12 cellular contexts compared by ENCODE assay signal in the genomic region with DNA sequence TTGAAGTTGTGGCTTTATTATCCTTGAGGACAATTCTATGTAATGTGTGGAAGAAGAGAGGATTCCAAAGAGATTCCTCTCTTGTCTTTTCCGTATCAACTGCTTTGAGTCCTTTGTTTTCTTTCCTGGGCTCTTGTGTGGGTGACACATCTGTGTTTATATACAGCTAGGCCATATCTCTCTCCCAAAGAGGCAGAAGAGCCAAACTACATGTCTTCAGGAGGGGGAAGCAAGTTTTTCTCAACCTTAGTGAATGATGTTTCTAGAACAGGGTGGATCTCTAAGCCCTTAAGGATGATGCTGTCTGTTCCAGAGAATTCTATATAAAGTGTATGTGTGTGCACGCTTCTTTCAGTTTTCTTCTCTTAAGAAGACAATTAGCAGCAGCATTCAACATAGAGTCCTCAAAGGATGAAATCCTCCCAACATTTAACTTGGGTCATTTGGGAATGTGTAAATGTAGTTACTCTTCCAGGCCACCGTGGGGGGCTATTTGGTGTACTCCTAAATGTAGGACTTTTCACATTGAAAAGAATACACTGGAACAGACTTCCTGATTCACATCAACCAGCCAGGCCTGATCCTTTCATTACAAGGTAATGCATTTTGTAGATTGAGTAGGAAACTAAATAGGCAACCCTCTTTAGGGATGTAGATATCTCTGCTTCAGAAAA.
DNase-seq lines count a peak whose midpoint lies in the region; TF ChIP-seq lines count a peak whose summit lies in the region.
"Had no signal": no experiment of that assay in that cellular context is flagged by ENCODE, and none has a peak within 500 bp of the region (broad histone marks: within the 10 kb centered on the region; RNA-seq: fewer than 3 reads in every experiment).

No MANE protein-coding gene starts in this region.

- H3K27me3 ChIP-seq in parathyroid adenoma (ENCODE audit: control insufficient read depth, insufficient read depth, low read length): no peaks in the 10 kb centered on the region
- peaks cover 0 to under 1% (median 0%) of the 10 kb centered on the region in 7 donors for H3K27me3 ChIP-seq in spleen (replicated peaks in 1 of 7)

- H2AFZ ChIP-seq in parathyroid adenoma: peak overlapping the region; percentile 47

- H3K79me2 ChIP-seq in parathyroid adenoma: no peaks in the 10 kb centered on the region

- H3K4me2 ChIP-seq in parathyroid adenoma (ENCODE audit: low read length): no peak overlapping the region

- no peak overlapping the region for H3K4me3 ChIP-seq in choroid plexus epithelial cell (ENCODE audit: low read depth, low read length)
- H3K4me3 ChIP-seq in parathyroid adenoma (ENCODE audit: low read depth, low read length): no peak overlapping the region
- H3K4me3 ChIP-seq in foreskin fibroblast (ENCODE audit: low read depth in 1 of 2, low read length in 2 of 2): no peak overlapping the region
- H3K4me3 ChIP-seq in spleen: no peak overlapping the region
- H3K4me3 ChIP-seq: prostate gland had no signal

- 59 to 76% (median 66%) methylated on average over 3 of the region's 3 CpGs for WGBS in spleen, 5 donors

- no peaks in the 10 kb centered on the region for H3K36me3 ChIP-seq in parathyroid adenoma (ENCODE audit: control insufficient read depth, insufficient read depth, low read length)
- no peaks in the 10 kb centered on the region for H3K36me3 ChIP-seq in spleen
- H3K36me3 ChIP-seq: prostate gland had no signal

- no peaks in the 10 kb centered on the region for H3K9me3 ChIP-seq in parathyroid adenoma (ENCODE audit: control insufficient read depth, low read length)
- H3K9me3 ChIP-seq in spleen: no peaks in the 10 kb centered on the region
- H3K9me3 ChIP-seq: prostate gland had no signal

- peaks cover 6% of the 10 kb centered on the region for H3K4me1 ChIP-seq in parathyroid adenoma
- H3K4me1 ChIP-seq in spleen: no peaks in the 10 kb centered on the region
- H3K4me1 ChIP-seq: prostate gland had no signal

- POLR2A ChIA-PET in HEK293T (lab: Yijun Ruan, JAX): no interaction called here

- H3K27ac ChIP-seq in parathyroid adenoma: no peak overlapping the region
- no peak overlapping the region for H3K27ac ChIP-seq in spleen
- H3K27ac ChIP-seq: prostate gland had no signal

- TF ChIP-seq CTCF in choroid plexus epithelial cell (conservative IDR thresholded peaks at IDR 0.05; ENCODE audit: low read depth, low read length): peak; percentile 22
- no peak for TF ChIP-seq CTCF in parathyroid adenoma (IDR thresholded peaks at IDR 0.05)
- TF ChIP-seq CTCF in foreskin fibroblast (IDR thresholded peaks at IDR 0.05; ENCODE audit: low read depth, low read length): no peak
- TF ChIP-seq CTCF in spleen (IDR thresholded peaks at IDR 0.05 in 8 of 11, conservative IDR thresholded peaks at IDR 0.05 in 3 of 11): no peak

- CTCF ChIA-PET in HEK293T (lab: Yijun Ruan, JAX): interaction anchor here (0.6 kb wide), 1 partner anchor 23 kb away, joined by 3 read pairs; no protein-coding TSS in a partner anchor

- no peak for TF ChIP-seq POLR2A in spleen (IDR thresholded peaks at IDR 0.05)

- no peak overlapping the region for H3K9ac ChIP-seq in parathyroid adenoma

- intact Hi-C loops in spleen (cut with DNase I; ENCODE audit: low total_unique reads): no loop called here

- DNase-seq in SKM-1 treated with dmso at 0.1 percent for 144 hours (lab: John Stamatoyannopoulos, UW; ENCODE audit: unreplicated experiment) (peak; percentile 2), SKM-1 (lab: John Stamatoyannopoulos, UW; ENCODE audit: unreplicated experiment) (no peak), HEK293T (ENCODE audit: extremely low spot score) (peak; percentile 27), choroid plexus epithelial cell (ENCODE audit: low read depth) (peak; percentile 18), NCI-H226 (no peak), foreskin fibroblast (no peak), spleen (no peak)
- DNase-seq: activated T-cell treated with anti-CD3 and anti-CD28 coated beads, Interleukin-2, amount 50 U/mL, for 24 hours; caudate nucleus; left ventricle myocardium superior had no signal

TF ChIP-seq in HEK293T, 16 proteins besides CTCF, POLR2A, EP300 and RAD21:
- TF ChIP-seq BHLHE40 (IDR thresholded peaks at IDR 0.05; ENCODE audit: borderline replicate concordance) (no peak), CTBP1 (IDR thresholded peaks at IDR 0.05; ENCODE audit: borderline replicate concordance) (no peak), FOXA1 (IDR thresholded peaks at IDR 0.05) (no peak), NFRKB (IDR thresholded peaks at IDR 0.05) (no peak), SP1 (IDR thresholded peaks at IDR 0.05) (no peak), SUZ12 (IDR thresholded peaks at IDR 0.05) (no peak), HDGF (IDR thresholded peaks at IDR 0.05; ENCODE audit: borderline replicate concordance) (no peak), ELF4 (IDR thresholded peaks at IDR 0.05) (no peak), FOXM1 (IDR thresholded peaks at IDR 0.05; ENCODE audit: borderline replicate concordance) (no peak), FOXK2 (IDR thresholded peaks at IDR 0.05) (no peak), ZNF384 (IDR thresholded peaks at IDR 0.05) (no peak), LEF1 (IDR thresholded peaks at IDR 0.05; ENCODE audit: borderline replicate concordance) (no peak), L3MBTL2 (conservative IDR thresholded peaks at IDR 0.05) (no peak)
- TF ChIP-seq, protein P1, sequence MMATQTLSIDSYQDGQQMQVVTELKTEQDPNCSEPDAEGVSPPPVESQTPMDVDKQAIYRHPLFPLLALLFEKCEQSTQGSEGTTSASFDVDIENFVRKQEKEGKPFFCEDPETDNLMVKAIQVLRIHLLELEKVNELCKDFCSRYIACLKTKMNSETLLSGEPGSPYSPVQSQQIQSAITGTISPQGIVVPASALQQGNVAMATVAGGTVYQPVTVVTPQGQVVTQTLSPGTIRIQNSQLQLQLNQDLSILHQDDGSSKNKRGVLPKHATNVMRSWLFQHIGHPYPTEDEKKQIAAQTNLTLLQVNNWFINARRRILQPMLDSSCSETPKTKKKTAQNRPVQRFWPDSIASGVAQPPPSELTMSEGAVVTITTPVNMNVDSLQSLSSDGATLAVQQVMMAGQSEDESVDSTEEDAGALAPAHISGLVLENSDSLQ (IDR thresholded peaks at IDR 0.05): no peak

Comparison
In these comparisons a context has a peak if more than half of its experiments do, and no peak if none do; other contexts are left out.
1. DNase-seq: peak in SKM-1 treated with dmso at 0.1 percent for 144 hours (single experiment), HEK293T (single experiment) and choroid plexus epithelial cell (single experiment); none in SKM-1 (single experiment), NCI-H226 (single experiment), foreskin fibroblast (0 of 2) and spleen (single experiment).